25 cellular contexts compared by ENCODE assay signal in genomic region chr4:85951-86350, GRCh38. TPM values are rescaled to one million over a fixed set of nuclear protein-coding genes. Genes with fewer than 3 reads are reported as not detected.
DNase-seq lines count a peak whose midpoint lies in the region; ATAC-seq, FAIRE-seq and TF ChIP-seq lines count a peak whose summit lies in the region.
"Had no signal": no experiment of that assay in that cellular context is flagged by ENCODE, and none has a peak within 500 bp of the region (broad histone marks: within the 10 kb centered on the region; RNA-seq: fewer than 3 reads in every experiment).

No MANE protein-coding gene starts in this region.

- no peak for TF ChIP-seq EP300 in H1 (IDR thresholded peaks at IDR 0.05; ENCODE audit: borderline replicate concordance in 1 of 2, low read depth in 2 of 2, low read length in 2 of 2)

- no peak overlapping the region for H4K8ac ChIP-seq in H1 (ENCODE audit: extremely low read depth, insufficient read depth, low read length)

- no peak for TF ChIP-seq RAD21 in H1 (IDR thresholded peaks at IDR 0.05 in 1 of 2, conservative IDR thresholded peaks at IDR 0.05 in 1 of 2; ENCODE audit: low read depth in 2 of 2, low read length in 2 of 2)

- FAIRE-seq in H1 (lab: Jason Lieb, UNC) = no peak
- FAIRE-seq: A549, G401.6 had no signal

- H2BK20ac ChIP-seq in H1 (ENCODE audit: low read length) = no peak overlapping the region

- peaks cover 98% of the 10 kb centered on the region for H3K9me3 Mint-ChIP-seq in GM23338

- H3K79me1 ChIP-seq in H1 (ENCODE audit: low read depth, low read length) = no peaks in the 10 kb centered on the region

- no peak overlapping the region for H2BK12ac ChIP-seq in H1 (ENCODE audit: low read depth, low read length)

- no peak overlapping the region for H2AFZ ChIP-seq in GM23338
- no peak overlapping the region for H2AFZ ChIP-seq in H1 (ENCODE audit: low read length)
- H2AFZ ChIP-seq: PC-9 had no signal

- peaks cover 6% of the 10 kb centered on the region for H3K27me3 Mint-ChIP-seq in GM23338 (ENCODE audit: insufficient read depth, low read depth, poor library complexity)
- H3K27me3 Mint-ChIP-seq: CD4-positive, alpha-beta memory T cell had no signal

- no peak overlapping the region for H2BK120ac ChIP-seq in H1 (replicated peaks; ENCODE audit: low read depth, low read length)

- H3K56ac ChIP-seq in H1 (replicated peaks; ENCODE audit: insufficient read length, low read depth, low read length) = no peak overlapping the region

- H3K27me3 ChIP-seq in GM23338 (ENCODE audit: insufficient read depth) = no peaks in the 10 kb centered on the region
- no peaks in the 10 kb centered on the region for H3K27me3 ChIP-seq in Panc1 (ENCODE audit: control insufficient read depth, insufficient read depth, low read length)
- no peaks in the 10 kb centered on the region for H3K27me3 ChIP-seq in H1 (replicated peaks in 1 of 4; ENCODE audit: control insufficient read depth in 3 of 4, extremely low read depth in 1 of 4, insufficient read depth in 3 of 4, low read length in 3 of 4)
- H3K27me3 ChIP-seq in rectal smooth muscle tissue (ENCODE audit: control insufficient read depth, insufficient read depth, low read length) = no peaks in the 10 kb centered on the region

- H3K4me3 Mint-ChIP-seq in GM23338 = no peak overlapping the region
- H3K4me3 Mint-ChIP-seq: CD4-positive, alpha-beta memory T cell had no signal

- peaks cover 16% of the 10 kb centered on the region for H3K79me2 ChIP-seq in GM23338 (replicated peaks; ENCODE audit: insufficient read depth)
- 0 out of 4 replicates have a peak, but pooled peaks cover 0 to 3% of the 10 kb centered on the region in 2 experiments for H3K79me2 ChIP-seq in H1 (ENCODE audit: control insufficient read depth in 1 of 2, insufficient read depth in 2 of 2, low read length in 2 of 2)

- H4K20me1 ChIP-seq in GM23338 (replicated peaks; ENCODE audit: insufficient read depth) (no peaks in the 10 kb centered on the region), H1 (replicated peaks in 1 of 2; ENCODE audit: control insufficient read depth in 1 of 2, insufficient read depth in 2 of 2, low read length in 2 of 2) (no peaks in the 10 kb centered on the region)

- TSS peak; percentile 41 for BruUV-seq in Panc1 (replicated peaks; lab: Mats Ljungman, UMichigan)

- TF ChIP-seq CTCF in GM23338 (conservative IDR thresholded peaks at IDR 0.05; ENCODE audit: low read depth in 2 of 2) (no peak), Panc1 (IDR thresholded peaks at IDR 0.05) (no peak), H1 (IDR thresholded peaks at IDR 0.05; ENCODE audit: control extremely low read depth in 1 of 3, insufficient read depth in 1 of 3, low read depth in 1 of 3, low read length in 3 of 3) (no peak)

- peaks cover 92% of the 10 kb centered on the region for H3K36me3 ChIP-seq in GM23338 (ENCODE audit: insufficient read depth)
- H3K36me3 ChIP-seq in Panc1 (ENCODE audit: control insufficient read depth, insufficient read depth, low read length) = peaks cover 3% of the 10 kb centered on the region; the same call in 1 of the 2 replicates
- peaks cover 0 to 74% (median 39%) of the 10 kb centered on the region in 4 experiments; a peak in 6 of 8 replicates for H3K36me3 ChIP-seq in H1 (ENCODE audit: control insufficient read depth in 2 of 4, insufficient read depth in 4 of 4, low read length in 3 of 4)
- H3K36me3 ChIP-seq in rectal smooth muscle tissue (ENCODE audit: control insufficient read depth, insufficient read depth, low read length) = peaks cover 14% of the 10 kb centered on the region

- H3K18ac ChIP-seq in H1 (ENCODE audit: extremely low read depth, low read length) = no peak overlapping the region

- H4K5ac ChIP-seq in H1 (ENCODE audit: insufficient read length, low read depth, low read length) = no peak overlapping the region

- in situ Hi-C loops in Panc1 (cut with HindIII; ENCODE audit: low pct_unique_long_range_greater_than_20kb, low sequenced_read_pairs) = no loop called here

- ATAC-seq in GM23338 (no peak), Panc1 (no peak)
- ATAC-seq: A549 had no signal

- CTCF ChIA-PET in Panc1 (lab: Charles Lee) = no interaction called here
- CTCF ChIA-PET in H1 (lab: Charles Lee; ENCODE audit: partially characterized antibody) = no interaction called here

- H3K4me3 ChIP-seq in GM23338 = peak overlapping the region; percentile 11; the same call in 1 of the 2 replicates
- H3K4me3 ChIP-seq in Panc1 (ENCODE audit: low read depth in 2 of 2, low read length in 2 of 2) = no peak overlapping the region
- no peak overlapping the region for H3K4me3 ChIP-seq in H1 (ENCODE audit: extremely low read depth in 1 of 4, insufficient read depth in 2 of 4, low read depth in 3 of 4, low read length in 4 of 4)
- H3K4me3 ChIP-seq in rectal smooth muscle tissue (ENCODE audit: low read length) = peak overlapping the region; percentile 15
- H3K4me3 ChIP-seq: A549, PC-9 had no signal

- intact Hi-C loops in Panc1 (cut with micrococcal nuclease; ENCODE audit: unreplicated experiment) = no loop called here

- H3K4me1 ChIP-seq in GM23338 (ENCODE audit: insufficient read depth) (no peaks in the 10 kb centered on the region), Panc1 (ENCODE audit: control insufficient read depth, insufficient read depth, low read length) (no peaks in the 10 kb centered on the region), H1 (replicated peaks in 1 of 4; ENCODE audit: control insufficient read depth in 3 of 4, insufficient read depth in 4 of 4, low read length in 3 of 4) (no peaks in the 10 kb centered on the region), rectal smooth muscle tissue (ENCODE audit: control insufficient read depth, insufficient read depth, low read length) (no peaks in the 10 kb centered on the region)
- H3K4me1 ChIP-seq: A549 had no signal

- TF ChIP-seq POLR2A in H1 (IDR thresholded peaks at IDR 0.05; ENCODE audit: control extremely low read depth in 1 of 2, low read depth in 2 of 2, low read length in 2 of 2) = no peak

- H2BK15ac ChIP-seq in H1 (ENCODE audit: low read length) = no peak overlapping the region

- H3K36me3 Mint-ChIP-seq in GM23338 (ENCODE audit: low read depth) = peaks cover 98% of the 10 kb centered on the region

- no peaks in the 10 kb centered on the region for H3K23me2 ChIP-seq in H1 (ENCODE audit: low read depth, low read length)

- no peaks in the 10 kb centered on the region for H3F3A ChIP-seq in GM23338 (replicated peaks; ENCODE audit: low read depth)

- H3K14ac ChIP-seq in H1 (ENCODE audit: insufficient read length) = no peak overlapping the region

- H3K23ac ChIP-seq in H1 (ENCODE audit: insufficient read length) = no peak overlapping the region

- no peak overlapping the region for H2AK5ac ChIP-seq in H1 (ENCODE audit: low read depth, low read length)

- POLR2A ChIA-PET in Panc1 (lab: Charles Lee) (no interaction called here), H1 (lab: Charles Lee; ENCODE audit: partially characterized antibody) (no interaction called here)

- no peaks in the 10 kb centered on the region for H3K9me2 ChIP-seq in GM23338 (ENCODE audit: insufficient read depth)

- peaks cover 72% of the 10 kb centered on the region for H3K9me3 ChIP-seq in Panc1 (ENCODE audit: control insufficient read depth, insufficient read depth, low read depth, low read length)
- H3K9me3 ChIP-seq in H1 (ENCODE audit: insufficient read depth in 2 of 2, low read depth in 1 of 2, low read length in 1 of 2) = peaks cover 81 to 90% of the 10 kb centered on the region in 2 experiments

- H3K9ac ChIP-seq in H1 (replicated peaks in 1 of 4; ENCODE audit: extremely low read depth in 1 of 4, low read depth in 3 of 4, low read length in 3 of 4) (no peak overlapping the region), rectal smooth muscle tissue (ENCODE audit: low read length) (no peak overlapping the region)

- H3K4ac ChIP-seq in H1 (replicated peaks; ENCODE audit: insufficient read length, low read depth, low read length) = no peak overlapping the region

- no peak overlapping the region for H3K4me2 ChIP-seq in GM23338
- H3K4me2 ChIP-seq in H1 (ENCODE audit: insufficient read depth in 1 of 2, low read depth in 2 of 2, low read length in 2 of 2) = no peak overlapping the region
- H3K4me2 ChIP-seq: A549, PC-9 had no signal

- H3K27ac ChIP-seq in GM23338 (ENCODE audit: low read depth) = no peak overlapping the region
- H3K27ac ChIP-seq in Panc1 (ENCODE audit: low read length) = no peak overlapping the region
- H3K27ac ChIP-seq in H1 (ENCODE audit: low read depth, low read length) = no peak overlapping the region
- H3K27ac ChIP-seq in rectal smooth muscle tissue (ENCODE audit: low read depth, low read length) = no peak overlapping the region
- H3K27ac ChIP-seq: A549, HL-60, PC-9 had no signal

- no peak overlapping the region for H3K27ac Mint-ChIP-seq in GM23338

- no peaks in the 10 kb centered on the region for H3K4me1 Mint-ChIP-seq in GM23338
- H3K4me1 Mint-ChIP-seq: CD4-positive, alpha-beta memory T cell had no signal

- H2BK5ac ChIP-seq in H1 (ENCODE audit: low read depth, low read length) = no peak overlapping the region

- DNase-seq in GM23338 (ENCODE audit: low spot score) (no peak), Panc1 (ENCODE audit: low read depth, low spot score) (no peak), H1 (ENCODE audit: low read depth in 1 of 2, low spot score in 2 of 2) (no peak), NCI-H2029 (lab: John Stamatoyannopoulos, UW) (no peak), NCI-H1694 treated with DMSO at 0.1 percent for 48 hours (lab: John Stamatoyannopoulos, UW) (no peak), hepatic stellate cell (ENCODE audit: low spot score) (no peak), glomerular visceral epithelial cell (ENCODE audit: extremely low spot score) (no peak)
- DNase-seq: C1 segment of cervical spinal cord; CD4-positive, alpha-beta memory T cell; COR-L47; GOT3; HCEC 1CT; Kasumi-1; MV-4-11; NCI-H1105; NCI-H1436 treated with DMSO at 0.1 percent for 48 hours; NCI-H1930; NCI-H526 treated with DMSO at 0.1 percent for 48 hours; PC-9; RPMI8226; SHP77 treated with DMSO at 0.1 percent for 48 hours had no signal

- WGBS in H1 (ENCODE audit: extremely low coverage in 1 of 2, insufficient coverage in 1 of 2, insufficient read length in 1 of 2, insufficient replicate concordance in 2 of 2, low coverage in 1 of 2, low lambda C conversion rate in 2 of 2, missing lambda C conversion rate in 1 of 2), 2 experiments = 95% methylated on average over 3 of the region's 3 CpGs; no CpG with 5 or more reads in 1 of the 2 experiments

- no peak overlapping the region for H4K91ac ChIP-seq in H1 (replicated peaks; ENCODE audit: insufficient read length, low read length)

RNA-seq across cellular contexts. Expression of gene ZNF595, which starts 32.8 kb away (rescaled TPM):
- total RNA-seq in GM23338 (2014; rRNA removed; shearing (Covaris generic)) = 31.7 and 32.2 TPM in 2 replicates
- polyA plus RNA-seq in GM23338 (2016; fragmentation: Nextera tagmentation; extraction: Ambion mirVana) (15.6 and 23.2 TPM in 2 replicates), H1 (2011; rRNA removed) (2.4 and 3.3 TPM in 2 replicates)
- 36.7 TPM for total RNA-seq in Panc1 (2021; ENCODE audit: unreplicated experiment)
- 21.6 TPM for polyA plus RNA-seq in Panc1 (2012; ENCODE audit: insufficient read length)
- total RNA-seq in H1 (2021; fragmentation: NEBNext Ultra II Directional; extraction: Animal tissue kit (Norgen Biotek cat#: 25700)) = 20.3 and 22.5 TPM in 2 replicates
- 4.7 TPM for polyA plus RNA-seq in H1 (2011; cell fraction: cytosol; rRNA removed)
- 7.9 TPM for polyA plus RNA-seq in H1 (2011; cell fraction: nucleus; rRNA removed)
- 4.9 to 10.4 TPM (median 6.1 TPM) in 4 replicates for polyA plus RNA-seq in H1 (2012, experiment 1 of 2)
- polyA plus RNA-seq in H1 (2012, experiment 2 of 2) = 0.59 TPM
- 16.8 TPM for polyA plus RNA-seq in H1 (2013, experiment 1 of 2)
- polyA plus RNA-seq in H1 (2013, experiment 2 of 2) = 15.9 TPM
- 20.1 and 21.2 TPM in 2 replicates for polyA minus RNA-seq in H1 (2011; rRNA and poly(A)+ RNA removed)
- 21.9 TPM for polyA minus RNA-seq in H1 (2011; cell fraction: cytosol; rRNA and poly(A)+ RNA removed)
- 58.8 TPM for polyA minus RNA-seq in H1 (2011; cell fraction: nucleus; rRNA and poly(A)+ RNA removed)

RNA-seq across cellular contexts. Expression of gene ZNF718, which starts 38.4 kb away (rescaled TPM):
- 29.7 and 35.1 TPM in 2 replicates for total RNA-seq in GM23338 (2014; rRNA removed; shearing (Covaris generic))
- polyA plus RNA-seq in GM23338 (2016; fragmentation: Nextera tagmentation; extraction: Ambion mirVana) (9.7 and 10.2 TPM in 2 replicates), H1 (2011; rRNA removed) (3.3 and 4.6 TPM in 2 replicates)
- total RNA-seq in Panc1 (2021; ENCODE audit: unreplicated experiment) = 3.6 TPM
- polyA plus RNA-seq in Panc1 (2012; ENCODE audit: insufficient read length) = 0.90 TPM
- 19.4 and 19.5 TPM in 2 replicates for total RNA-seq in H1 (2021; fragmentation: NEBNext Ultra II Directional; extraction: Animal tissue kit (Norgen Biotek cat#: 25700))
- polyA plus RNA-seq in H1 (2011; cell fraction: cytosol; rRNA removed) = 6.4 TPM
- polyA plus RNA-seq in H1 (2011; cell fraction: nucleus; rRNA removed) = 7.8 TPM
- 4.6 to 6.4 TPM (median 5.6 TPM) in 4 replicates for polyA plus RNA-seq in H1 (2012, experiment 1 of 2)
- 0.98 TPM for polyA plus RNA-seq in H1 (2012, experiment 2 of 2)
- 9.9 TPM for polyA plus RNA-seq in H1 (2013, experiment 1 of 2)
- 9.2 TPM for polyA plus RNA-seq in H1 (2013, experiment 2 of 2)
- polyA minus RNA-seq in H1 (2011; rRNA and poly(A)+ RNA removed) = 12.8 and 16.7 TPM in 2 replicates
- 16.0 TPM for polyA minus RNA-seq in H1 (2011; cell fraction: cytosol; rRNA and poly(A)+ RNA removed)
- 52.7 TPM for polyA minus RNA-seq in H1 (2011; cell fraction: nucleus; rRNA and poly(A)+ RNA removed)

Comparison
In these comparisons a context has a peak if more than half of its experiments do, and no peak if none do; other contexts are left out.
1. H3K4me3 ChIP-seq: peak in GM23338 (single experiment) and rectal smooth muscle tissue (single experiment); none in Panc1 (0 of 2) and H1 (0 of 4).